In genomic region chr9:129455151-129455995, GRCh38 we compare ENCODE assay signal across 15 cellular contexts.
A peak's percentile ranks its signal among the peaks of the same experiment; 100 is the strongest.
DNase-seq lines count a peak whose midpoint lies in the region; ATAC-seq and TF ChIP-seq lines count a peak whose summit lies in the region.
"Had no signal": no experiment of that assay in that cellular context is flagged by ENCODE, and none has a peak within 500 bp of the region (broad histone marks: within the 10 kb centered on the region; RNA-seq: fewer than 3 reads in every experiment).

No MANE protein-coding gene starts in this region.

- ATAC-seq in IMR-90 (ENCODE audit: low read depth) (peak; percentile 48), GM18909 (IDR thresholded peaks at IDR 0.05; ENCODE audit: poor library complexity, unreplicated experiment) (no peak)
- ATAC-seq: lower lobe of right lung had no signal

- peaks cover 25% of the 10 kb centered on the region for H3K4me1 ChIP-seq in IMR-90 (ENCODE audit: control insufficient read depth, insufficient read depth, low read length)
- H3K4me1 ChIP-seq in trophoblast cell (ENCODE audit: control insufficient read depth in 1 of 2, insufficient read depth in 2 of 2, low read length in 2 of 2), result peaks cover 27 to 29% of the 10 kb centered on the region in 2 experiments

- peaks cover 16% of the 10 kb centered on the region for H3K9me3 Mint-ChIP-seq in activated CD4-positive, alpha-beta T cell treated with anti-CD3 and anti-CD28 coated beads, Interleukin-2, amount 10 ng/mL, durations not matched to agents 24 days and 14 days

- H2AFZ ChIP-seq in IMR-90 (replicated peaks; ENCODE audit: low read length, poor library complexity) (peak overlapping the region; percentile 85), trophoblast cell (ENCODE audit: insufficient read depth, low read length, poor library complexity) (no peak overlapping the region)

- DNase-seq in activated CD4-positive, alpha-beta T cell treated with anti-CD3 and anti-CD28 coated beads, Interleukin-2, amount 10 ng/mL, durations not matched to agents 24 days and 14 days, result no peak
- DNase-seq in activated CD4-positive, alpha-beta T cell treated with anti-CD3 and anti-CD28 coated beads, Interleukin-2, amount 50 U/mL, for 4 hours, result no peak
- DNase-seq in IMR-90 (no peak), dedifferentiated amniotic fluid mesenchymal stem cell (ENCODE audit: extremely low spot score) (peak; percentile 33), trophoblast cell (no peak), GM19238 (ENCODE audit: insufficient read length, low spot score) (no peak)
- DNase-seq in stimulated activated CD4-positive, alpha-beta T cell treated with anti-CD3 and anti-CD28 coated beads, Interleukin-15, amount 100 ng/mL, for 24 hours, result no peak
- DNase-seq: cortex of kidney, lower lobe of right lung, NCI-H146, NCI-H748 treated with DMSO at 0.1 percent for 48 hours, posterior cingulate gyrus, SHP77 treated with DMSO at 0.1 percent for 48 hours, transverse colon had no signal

- intact Hi-C loops in activated CD4-positive, alpha-beta T cell treated with anti-CD3 and anti-CD28 coated beads, Interleukin-2, amount 10 ng/mL, durations not matched to agents 24 days and 14 days (cut with micrococcal nuclease), result no loop called here
- intact Hi-C loops in IMR-90 (cut with micrococcal nuclease), result no loop called here

- H3K36me3 ChIP-seq in IMR-90 (ENCODE audit: control insufficient read depth, insufficient read depth, low read length) (no peaks in the 10 kb centered on the region), trophoblast cell (ENCODE audit: control insufficient read depth in 1 of 2, insufficient read depth in 2 of 2, low read length in 2 of 2) (no peaks in the 10 kb centered on the region)
- H3K36me3 ChIP-seq: lower lobe of right lung, transverse colon had no signal

- H2BK5ac ChIP-seq in IMR-90 (ENCODE audit: low read depth, low read length, poor library complexity, severe bottlenecking) (no peak overlapping the region), trophoblast cell (ENCODE audit: low read depth, low read length, poor library complexity) (no peak overlapping the region)

- H3K27me3 ChIP-seq in IMR-90 (ENCODE audit: control insufficient read depth, insufficient read depth, low read length), result no peaks in the 10 kb centered on the region
- no peaks in the 10 kb centered on the region for H3K27me3 ChIP-seq in trophoblast cell (ENCODE audit: insufficient read depth, low read length)
- H3K27me3 ChIP-seq: transverse colon had no signal

- peak overlapping the region; percentile 26; the same call in 1 of the 2 replicates for H3K4ac ChIP-seq in IMR-90 (ENCODE audit: low read depth, low read length)
- H3K4ac ChIP-seq in trophoblast cell (ENCODE audit: low read depth, low read length), result no peak overlapping the region

- H2BK12ac ChIP-seq in trophoblast cell (ENCODE audit: low read length), result peak overlapping the region; percentile 47

- BruUV-seq in IMR-90 (replicated peaks; lab: Mats Ljungman, UMichigan), result no TSS peak

- H3K9me3 ChIP-seq in IMR-90 (ENCODE audit: control insufficient read depth, insufficient read depth, low read length) (no peaks in the 10 kb centered on the region), trophoblast cell (ENCODE audit: insufficient read depth, low read depth, low read length) (no peaks in the 10 kb centered on the region)
- H3K9me3 ChIP-seq: lower lobe of right lung, transverse colon had no signal

- TF ChIP-seq CTCF in IMR-90 (conservative IDR thresholded peaks at IDR 0.05; ENCODE audit: low read depth, low read length), result no peak

- H2BK20ac ChIP-seq in IMR-90 (ENCODE audit: low read depth, low read length), result no peak overlapping the region

- H3K36me3 Mint-ChIP-seq in activated CD4-positive, alpha-beta T cell treated with anti-CD3 and anti-CD28 coated beads, Interleukin-2, amount 10 ng/mL, durations not matched to agents 24 days and 14 days (ENCODE audit: low read depth), result no peaks in the 10 kb centered on the region

- peaks cover 45% of the 10 kb centered on the region for H3K4me1 Mint-ChIP-seq in activated CD4-positive, alpha-beta T cell treated with anti-CD3 and anti-CD28 coated beads, Interleukin-2, amount 10 ng/mL, durations not matched to agents 24 days and 14 days

- CTCF ChIA-PET in IMR-90 (lab: Yijun Ruan, JAX), result interaction anchor here (0.6 kb wide), 1 partner anchor 421 kb away, joined by 5 read pairs; no protein-coding TSS in a partner anchor

- no peak overlapping the region for H3K56ac ChIP-seq in IMR-90 (ENCODE audit: extremely low read depth, insufficient read depth, low read length)

- TF ChIP-seq POLR2A in IMR-90 (IDR thresholded peaks at IDR 0.05; ENCODE audit: low read depth, low read length), result no peak

- H3K27ac ChIP-seq in IMR-90 (ENCODE audit: insufficient read depth, low read length) (peak overlapping the region; percentile 11; the same call in 1 of the 2 replicates), trophoblast cell (ENCODE audit: low read depth, low read length) (no peak overlapping the region)
- H3K27ac ChIP-seq: lower lobe of right lung, transverse colon had no signal

- H3K4me3 Mint-ChIP-seq in activated CD4-positive, alpha-beta T cell treated with anti-CD3 and anti-CD28 coated beads, Interleukin-2, amount 10 ng/mL, durations not matched to agents 24 days and 14 days, result no peak overlapping the region

- in situ Hi-C loops in IMR-90 (cut with MboI; ENCODE audit: low sequenced_read_pairs), result no loop called here

- H4K91ac ChIP-seq in IMR-90 (ENCODE audit: insufficient read depth, low read depth, low read length), result 0 out of 2 replicates have a peak overlapping the region, but pooled peaks have one; percentile 46
- H4K91ac ChIP-seq in trophoblast cell (ENCODE audit: low read depth, low read length), result no peak overlapping the region

- WGBS in IMR-90 (ENCODE audit: extremely low coverage in 2 of 2, insufficient read length in 1 of 2), 2 experiments, result 26% methylated on average over 7 of the region's 20 CpGs; no CpG with 5 or more reads in 1 of the 2 experiments
- WGBS in trophoblast cell (ENCODE audit: extremely low coverage, insufficient coverage, insufficient read length), result no CpG with 5 or more reads among the region's 20 CpGs

- H3K79me1 ChIP-seq in IMR-90 (ENCODE audit: low read depth in 1 of 2, low read length in 2 of 2) (no peaks in the 10 kb centered on the region), trophoblast cell (ENCODE audit: low read length) (peaks cover 30% of the 10 kb centered on the region)

- H3K23ac ChIP-seq in IMR-90 (ENCODE audit: low read depth, low read length), result no peak overlapping the region
- no peak overlapping the region for H3K23ac ChIP-seq in trophoblast cell (ENCODE audit: low read length)

- no peak overlapping the region for H3K4me2 ChIP-seq in IMR-90 (ENCODE audit: low read depth, low read length)
- no peak overlapping the region for H3K4me2 ChIP-seq in trophoblast cell (ENCODE audit: low read length)

- H3K27ac Mint-ChIP-seq in activated CD4-positive, alpha-beta T cell treated with anti-CD3 and anti-CD28 coated beads, Interleukin-2, amount 10 ng/mL, durations not matched to agents 24 days and 14 days, result peak overlapping the region; percentile 72

- H3K4me3 ChIP-seq in IMR-90 (ENCODE audit: insufficient read depth, low read depth, low read length), result no peak overlapping the region
- H3K4me3 ChIP-seq in trophoblast cell (ENCODE audit: low read depth, low read length), result no peak overlapping the region
- H3K4me3 ChIP-seq: lower lobe of right lung, transverse colon had no signal

- H2AK9ac ChIP-seq in IMR-90 (replicated peaks; ENCODE audit: low read depth, low read length, poor library complexity), result peak overlapping the region; percentile 81

- H3K14ac ChIP-seq in IMR-90 (replicated peaks; ENCODE audit: low read depth, low read length) (0 out of 2 replicates have a peak overlapping the region, but pooled peaks have one; percentile 11), trophoblast cell (ENCODE audit: low read length) (no peak overlapping the region)

- H4K12ac ChIP-seq in trophoblast cell (ENCODE audit: low read depth, low read length), result no peak overlapping the region

- H3K27me3 Mint-ChIP-seq in activated CD4-positive, alpha-beta T cell treated with anti-CD3 and anti-CD28 coated beads, Interleukin-2, amount 10 ng/mL, durations not matched to agents 24 days and 14 days, result peaks cover 5% of the 10 kb centered on the region

- H2BK120ac ChIP-seq in IMR-90 (ENCODE audit: low read depth, low read length), result peak overlapping the region; percentile 61
- H2BK120ac ChIP-seq in trophoblast cell (ENCODE audit: insufficient read depth, low read length, poor library complexity), result no peak overlapping the region

- H3K18ac ChIP-seq in IMR-90 (ENCODE audit: low read depth, low read length) (no peak overlapping the region; the same call in 1 of the 2 replicates), trophoblast cell (ENCODE audit: low read length) (no peak overlapping the region)

- no peaks in the 10 kb centered on the region for H4K20me1 ChIP-seq in IMR-90 (ENCODE audit: insufficient read depth, low read length)

- peak overlapping the region; percentile 67; the same call in 2 of the 3 replicates for H2BK15ac ChIP-seq in IMR-90 (ENCODE audit: low read depth, low read length)

- peaks cover 6% of the 10 kb centered on the region for H3K79me2 ChIP-seq in trophoblast cell (ENCODE audit: control insufficient read depth, insufficient read depth, low read length, poor library complexity)

- dilution Hi-C loops in IMR-90 (cut with HindIII; ENCODE audit: low sequenced_read_pairs, unreplicated experiment), result no loop called here

- no peaks in the 10 kb centered on the region for H3K9me1 ChIP-seq in IMR-90 (ENCODE audit: insufficient read depth, low read length)

- POLR2A ChIA-PET in IMR-90 (lab: Charles Lee; ENCODE audit: unreplicated experiment), result no interaction called here

- TF ChIP-seq RAD21 in IMR-90 (IDR thresholded peaks at IDR 0.05; ENCODE audit: low read length), result no peak

- H4K5ac ChIP-seq in IMR-90 (ENCODE audit: low read depth, low read length), result peak overlapping the region; percentile 7; the same call in 1 of the 2 replicates

- H4K8ac ChIP-seq in IMR-90 (ENCODE audit: low read depth in 2 of 2, low read length in 2 of 2) (peak overlapping the region in 1 of 2 experiments; percentile 59; a peak in 1 of 4 replicates), trophoblast cell (ENCODE audit: low read depth, low read length) (no peak overlapping the region)

- H2AK5ac ChIP-seq in IMR-90 (ENCODE audit: low read depth, low read length), result peak overlapping the region; percentile 45; the same call in 1 of the 2 replicates
- no peak overlapping the region for H2AK5ac ChIP-seq in trophoblast cell (ENCODE audit: low read length)

- no peak overlapping the region for H3K9ac ChIP-seq in IMR-90 (ENCODE audit: low read depth, low read length)
- H3K9ac ChIP-seq in trophoblast cell (ENCODE audit: low read length), result no peak overlapping the region

TF ChIP-seq in IMR-90, 13 proteins besides CTCF, POLR2A, EP300 and RAD21:
- TF ChIP-seq RCOR1 (IDR thresholded peaks at IDR 0.05; ENCODE audit: insufficient replicate concordance, low read length) (no peak), CHD1 (IDR thresholded peaks at IDR 0.05; ENCODE audit: low read depth, low read length) (no peak), CEBPB (IDR thresholded peaks at IDR 0.05; ENCODE audit: low read depth, low read length) (no peak), MXI1 (IDR thresholded peaks at IDR 0.05; ENCODE audit: borderline replicate concordance, low read depth, low read length) (no peak), MAFK (IDR thresholded peaks at IDR 0.05; ENCODE audit: low read depth, low read length) (no peak)
